In the genomic region with DNA sequence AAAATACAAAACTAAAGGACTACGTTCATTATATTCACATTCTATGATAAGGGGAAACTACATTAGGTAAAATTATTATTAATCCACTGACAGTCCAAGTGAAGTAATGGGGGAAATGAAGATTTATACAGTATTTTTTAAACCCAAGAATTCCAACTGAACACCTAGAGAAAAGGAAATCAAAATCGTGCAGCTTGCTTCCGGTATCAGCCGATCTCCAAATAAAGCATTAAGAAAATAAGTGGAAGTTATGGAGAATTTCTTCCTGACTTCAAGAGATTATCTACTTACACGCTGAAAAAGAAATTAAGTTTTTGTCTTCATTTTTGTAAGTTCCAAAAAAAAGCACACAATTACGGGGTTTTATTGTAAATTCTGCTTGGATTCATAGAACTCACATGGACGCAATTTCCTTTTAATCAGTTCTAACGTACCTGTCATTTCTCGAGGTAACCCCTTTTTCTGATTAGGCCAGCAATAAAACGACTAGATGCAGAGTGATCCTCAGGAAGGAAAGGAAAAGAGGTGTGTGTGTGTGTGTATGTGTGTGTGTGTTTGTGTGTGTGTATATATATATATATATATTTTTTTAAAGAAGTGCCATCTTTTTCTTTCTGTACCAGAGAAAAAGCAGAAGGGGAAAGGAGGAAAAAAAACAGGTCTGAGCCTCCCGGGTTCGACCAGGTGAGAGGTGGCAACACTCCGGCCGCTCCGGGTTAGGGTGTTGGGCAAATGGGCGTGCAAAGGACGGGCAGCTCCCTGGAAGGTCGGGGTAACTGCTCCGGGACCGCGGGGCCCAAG, we compare ENCODE assay signal across 8 cellular contexts. TPM values are rescaled to one million over a fixed set of nuclear protein-coding genes. Genes with fewer than 3 reads are reported as not detected.
A peak's percentile ranks its signal among the peaks of the same experiment; 100 is the strongest.
DNase-seq lines count a peak whose midpoint lies in the region; ATAC-seq and TF ChIP-seq lines count a peak whose summit lies in the region.

No MANE protein-coding gene starts in this region.

- no peaks in the 10 kb centered on the region for H3K9me3 ChIP-seq in OCI-LY3 (ENCODE audit: insufficient read depth, low read length)

- peak overlapping the region; percentile 78 for H3K4me2 ChIP-seq in OCI-LY3 (ENCODE audit: low read length)

- peak; percentile 38 for DNase-seq in NCI-H345 (lab: John Stamatoyannopoulos, UW)
- DNase-seq in NCI-H345 treated with DMSO at 0.1 percent for 48 hours (lab: John Stamatoyannopoulos, UW; ENCODE audit: unreplicated experiment), result no peak
- DNase-seq in effector memory CD8-positive, alpha-beta T cell, result no peak
- DNase-seq in natural killer cell, result no peak

- H2AFZ ChIP-seq in OCI-LY3 (ENCODE audit: low read depth, low read length), result no peak overlapping the region; the same call in 1 of the 2 replicates

- peak overlapping the region; percentile 82 to 91 for H3K27ac Mint-ChIP-seq in effector memory CD8-positive, alpha-beta T cell
- peak overlapping the region; percentile 68 to 96 for H3K27ac Mint-ChIP-seq in natural killer cell

- H3K27ac ChIP-seq in OCI-LY3 (ENCODE audit: low read length), result peak overlapping the region; percentile 83

- ATAC-seq in effector memory CD8-positive, alpha-beta T cell (replicated peaks), result no peak
- ATAC-seq in natural killer cell, result no peak
- no peak for ATAC-seq in HG03139 (IDR thresholded peaks at IDR 0.05; ENCODE audit: unreplicated experiment)
- no peak for ATAC-seq in GM21737 (IDR thresholded peaks at IDR 0.05; ENCODE audit: unreplicated experiment)
- ATAC-seq in GM21390 (IDR thresholded peaks at IDR 0.05; ENCODE audit: unreplicated experiment), result no peak

- H3K4me3 ChIP-seq in OCI-LY3 (ENCODE audit: low read length), result peak overlapping the region; percentile 86

- H3K36me3 ChIP-seq in OCI-LY3 (replicated peaks; ENCODE audit: low read depth, low read length), result no peaks in the 10 kb centered on the region

- H3K36me3 Mint-ChIP-seq in effector memory CD8-positive, alpha-beta T cell (ENCODE audit: insufficient read depth), result peaks cover 28% of the 10 kb centered on the region
- no peaks in the 10 kb centered on the region for H3K36me3 Mint-ChIP-seq in natural killer cell

- H3K9me3 Mint-ChIP-seq in effector memory CD8-positive, alpha-beta T cell, result no peaks in the 10 kb centered on the region
- H3K9me3 Mint-ChIP-seq in natural killer cell, result no peaks in the 10 kb centered on the region

- peaks cover 56% of the 10 kb centered on the region for H3K79me2 ChIP-seq in OCI-LY3 (ENCODE audit: low read length)

- peak overlapping the region; percentile 82 to 97 for H3K4me3 Mint-ChIP-seq in effector memory CD8-positive, alpha-beta T cell
- peak overlapping the region; percentile 91 for H3K4me3 Mint-ChIP-seq in natural killer cell

- TF ChIP-seq CTCF in OCI-LY3 (IDR thresholded peaks at IDR 0.05; ENCODE audit: low read depth, low read length) (no peak), natural killer cell (IDR thresholded peaks at IDR 0.05) (no peak)

- peaks cover 22% of the 10 kb centered on the region for H3K4me1 ChIP-seq in OCI-LY3 (ENCODE audit: low read length)

- peak overlapping the region; percentile 88 for H3K9ac ChIP-seq in OCI-LY3 (ENCODE audit: low read length)

- H3K4me1 Mint-ChIP-seq in effector memory CD8-positive, alpha-beta T cell (ENCODE audit: low read depth in 2 of 2), result peaks cover 38 to 54% of the 10 kb centered on the region in 2 donors
- peaks cover 45 to 47% of the 10 kb centered on the region in 2 donors for H3K4me1 Mint-ChIP-seq in natural killer cell

- no peaks in the 10 kb centered on the region for H3K27me3 ChIP-seq in OCI-LY3 (ENCODE audit: low read depth, low read length)

- H4K20me1 ChIP-seq in OCI-LY3 (ENCODE audit: insufficient read depth, low read length), result peaks cover 39% of the 10 kb centered on the region

- no peaks in the 10 kb centered on the region for H3K27me3 Mint-ChIP-seq in effector memory CD8-positive, alpha-beta T cell
- no peaks in the 10 kb centered on the region for H3K27me3 Mint-ChIP-seq in natural killer cell (ENCODE audit: low read depth in 2 of 2)

- intact Hi-C loops in natural killer cell (cut with micrococcal nuclease), result loop anchor here (2.0 to 5.0 kb wide), 2 partner anchors 75 to 311 kb away; partner anchors contain the start of gene PRDM10

RNA-seq across cellular contexts. Expression of gene ZBTB44, which starts 1.1 kb away (rescaled TPM):
- 100 to 1,000 TPM; 103 to 131 (median 105) TPM for total RNA-seq in natural killer cell
